8 cellular contexts compared by ENCODE assay signal in the genomic region with DNA sequence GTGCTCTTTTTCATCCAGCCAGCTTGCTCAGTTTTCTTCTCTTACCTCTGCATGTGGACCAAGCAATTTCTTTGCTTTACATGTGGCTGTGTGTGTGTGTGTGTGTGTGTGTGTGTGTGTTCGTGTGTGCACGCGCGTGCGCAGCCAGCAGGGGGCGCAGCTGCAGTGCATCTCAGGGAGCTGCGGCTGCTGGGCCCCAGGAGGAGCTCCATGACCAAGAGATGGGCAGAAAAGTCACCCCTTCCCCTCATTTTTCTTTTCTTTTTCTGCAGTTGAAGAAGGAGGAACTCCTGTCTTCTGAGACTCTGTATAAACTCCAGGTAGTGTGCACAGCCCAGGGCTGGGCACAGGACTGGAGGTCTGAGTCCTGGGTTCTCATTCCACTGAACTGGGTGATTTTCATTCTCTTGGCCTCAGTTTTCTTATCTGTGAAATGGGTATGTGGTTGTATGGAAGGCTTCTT. TPM values are rescaled to one million over a fixed set of nuclear protein-coding genes. Genes with fewer than 3 reads are reported as not detected.
DNase-seq lines count a peak whose midpoint lies in the region; ATAC-seq and TF ChIP-seq lines count a peak whose summit lies in the region.

No MANE protein-coding gene starts in this region.

- peak; percentile 82 for TF ChIP-seq CTCF in BJ (IDR thresholded peaks at IDR 0.05; ENCODE audit: insufficient read depth, low read depth, low read length)
- TF ChIP-seq CTCF in coronary artery (IDR thresholded peaks at IDR 0.05) = peak; percentile 64
- peak; percentile 68 for TF ChIP-seq CTCF in lung (IDR thresholded peaks at IDR 0.05; ENCODE audit: control extremely low read depth, extremely low read depth)

- H3K4me1 ChIP-seq in lung (ENCODE audit: control insufficient read depth in 2 of 2, insufficient read depth in 2 of 2, low read length in 2 of 2) = no peaks in the 10 kb centered on the region

- H3K27ac Mint-ChIP-seq in activated CD4-positive, alpha-beta T cell treated with anti-CD3 and anti-CD28 coated beads, Interleukin-2, amount 10 ng/mL, durations not matched to agents 7 days and 5 days = no peak overlapping the region

- H3K36me3 Mint-ChIP-seq in activated CD4-positive, alpha-beta T cell treated with anti-CD3 and anti-CD28 coated beads, Interleukin-2, amount 10 ng/mL, durations not matched to agents 7 days and 5 days (ENCODE audit: low read depth) = no peaks in the 10 kb centered on the region

- no peaks in the 10 kb centered on the region for H3K27me3 Mint-ChIP-seq in activated CD4-positive, alpha-beta T cell treated with anti-CD3 and anti-CD28 coated beads, Interleukin-2, amount 10 ng/mL, durations not matched to agents 7 days and 5 days

- H3K36me3 ChIP-seq in BJ (ENCODE audit: control insufficient read depth, insufficient read depth, low read length) = no peaks in the 10 kb centered on the region
- H3K36me3 ChIP-seq in lung (ENCODE audit: control insufficient read depth in 2 of 2, insufficient read depth in 2 of 2, low read length in 2 of 2) = no peaks in the 10 kb centered on the region

- ATAC-seq in GM19351 (IDR thresholded peaks at IDR 0.05; ENCODE audit: unreplicated experiment) (peak; percentile 49), lung (ENCODE audit: insufficient read depth, low FRiP score) (peak; percentile 87), HG03135 (IDR thresholded peaks at IDR 0.05; ENCODE audit: unreplicated experiment) (no peak)

- POLR2A ChIA-PET in BJ (lab: Charles Lee) = no interaction called here
- POLR2A ChIA-PET in activated CD4-positive, alpha-beta T cell treated with anti-CD3 and anti-CD28 coated beads, Interleukin-2, amount 10 ng/mL, durations not matched to agents 7 days and 5 days (lab: Charles Lee) = no interaction called here

- CTCF ChIA-PET in BJ (lab: Yijun Ruan, JAX) = interaction anchor here (0.6 to 1.7 kb wide), 19 partner anchors 8 to 614 kb away, joined by 3 to 7 read pairs (median 4); no protein-coding TSS in a partner anchor
- CTCF ChIA-PET in activated CD4-positive, alpha-beta T cell treated with anti-CD3 and anti-CD28 coated beads, Interleukin-2, amount 10 ng/mL, durations not matched to agents 7 days and 5 days (lab: Charles Lee) = interaction anchor here (0.6 to 2.0 kb wide), 20 partner anchors 8 to 1019 kb away, joined by 3 to 8 read pairs (median 4); no protein-coding TSS in a partner anchor

- H3K27ac ChIP-seq in coronary artery = no peak overlapping the region
- H3K27ac ChIP-seq in lung (ENCODE audit: low read depth in 1 of 2, low read length in 1 of 2) = no peak overlapping the region

- H3K9me3 Mint-ChIP-seq in activated CD4-positive, alpha-beta T cell treated with anti-CD3 and anti-CD28 coated beads, Interleukin-2, amount 10 ng/mL, durations not matched to agents 7 days and 5 days = no peaks in the 10 kb centered on the region

- H3K4me3 Mint-ChIP-seq in activated CD4-positive, alpha-beta T cell treated with anti-CD3 and anti-CD28 coated beads, Interleukin-2, amount 10 ng/mL, durations not matched to agents 7 days and 5 days = no peak overlapping the region

- H3K27me3 ChIP-seq in BJ (ENCODE audit: control insufficient read depth, insufficient read depth, low read length) = no peaks in the 10 kb centered on the region
- H3K27me3 ChIP-seq in lung (ENCODE audit: control insufficient read depth, insufficient read depth) = no peaks in the 10 kb centered on the region

- H3K4me1 Mint-ChIP-seq in activated CD4-positive, alpha-beta T cell treated with anti-CD3 and anti-CD28 coated beads, Interleukin-2, amount 10 ng/mL, durations not matched to agents 7 days and 5 days = no peaks in the 10 kb centered on the region

- H3K9me3 ChIP-seq in lung (ENCODE audit: control insufficient read depth in 2 of 2, insufficient read depth in 1 of 2, low read length in 1 of 2) = peaks cover 0 to 1% of the 10 kb centered on the region in 2 donors

- H3K4me3 ChIP-seq in BJ (ENCODE audit: low read depth, low read length) (no peak overlapping the region), coronary artery (no peak overlapping the region), lung (no peak overlapping the region)

- 1 to 2% methylated on average over 7 of the region's 7 CpGs for WGBS in lung, 2 donors

- DNase-seq in BJ (ENCODE audit: low read depth) (no peak), NCI-H345 (lab: John Stamatoyannopoulos, UW) (peak; percentile 40), coronary artery (ENCODE audit: low spot score) (no peak), lung (ENCODE audit: low spot score) (peak; percentile 73)
- DNase-seq in activated CD4-positive, alpha-beta T cell treated with anti-CD3 and anti-CD28 coated beads, Interleukin-2, amount 10 ng/mL, durations not matched to agents 7 days and 5 days = peak; percentile 74
- DNase-seq in stimulated activated CD8-positive, alpha-beta memory T cell treated with anti-CD3 and anti-CD28 coated beads, Interleukin-12 subunit alpha, Interleukin-12 subunit beta, amount 100 ng/mL, for 24 hours (ENCODE audit: extremely low read depth) = peak; percentile 38

RNA-seq across cellular contexts. Expression of gene BLNK, which starts 41.8 kb away (rescaled TPM):
- polyA plus RNA-seq in BJ (2011; rRNA removed) (not detected in 2 replicates), lung (1 to 10 TPM; 4.1 to 5.0 TPM)
- not detected in 2 replicates for polyA minus RNA-seq in BJ (2011; rRNA and poly(A)+ RNA removed)
- total RNA-seq in activated CD4-positive, alpha-beta T cell treated with anti-CD3 and anti-CD28 coated beads, Interleukin-2, amount 10 ng/mL, durations not matched to agents 7 days and 5 days = not detected
- 10 to 100 TPM in 1 of 2 donors, 1 to 10 TPM in 1; 7.8 to 18.7 TPM for total RNA-seq in lung

Comparison
In these comparisons a context has a peak if more than half of its experiments do, and no peak if none do; other contexts are left out.
1. DNase-seq: peak in NCI-H345 (single experiment), activated CD4-positive, alpha-beta T cell treated with anti-CD3 and anti-CD28 coated beads, Interleukin-2, amount 10 ng/mL, durations not matched to agents 7 days and 5 days (single experiment), lung (single experiment) and stimulated activated CD8-positive, alpha-beta memory T cell treated with anti-CD3 and anti-CD28 coated beads, Interleukin-12 subunit alpha, Interleukin-12 subunit beta, amount 100 ng/mL, for 24 hours (single experiment); none in BJ (single experiment) and coronary artery (single experiment).
2. RNA of gene BLNK, which starts 41.8 kb away (total RNA-seq): 7.8 to 18.7 TPM in lung; not detected in activated CD4-positive, alpha-beta T cell treated with anti-CD3 and anti-CD28 coated beads, Interleukin-2, amount 10 ng/mL, durations not matched to agents 7 days and 5 days; every median in the first group is over 4 times any median in the second.
3. Peak in every context shown above with its lines, with median percentiles within 50 percentile points of each other: CTCF ChIP-seq.